In the genomic region with DNA sequence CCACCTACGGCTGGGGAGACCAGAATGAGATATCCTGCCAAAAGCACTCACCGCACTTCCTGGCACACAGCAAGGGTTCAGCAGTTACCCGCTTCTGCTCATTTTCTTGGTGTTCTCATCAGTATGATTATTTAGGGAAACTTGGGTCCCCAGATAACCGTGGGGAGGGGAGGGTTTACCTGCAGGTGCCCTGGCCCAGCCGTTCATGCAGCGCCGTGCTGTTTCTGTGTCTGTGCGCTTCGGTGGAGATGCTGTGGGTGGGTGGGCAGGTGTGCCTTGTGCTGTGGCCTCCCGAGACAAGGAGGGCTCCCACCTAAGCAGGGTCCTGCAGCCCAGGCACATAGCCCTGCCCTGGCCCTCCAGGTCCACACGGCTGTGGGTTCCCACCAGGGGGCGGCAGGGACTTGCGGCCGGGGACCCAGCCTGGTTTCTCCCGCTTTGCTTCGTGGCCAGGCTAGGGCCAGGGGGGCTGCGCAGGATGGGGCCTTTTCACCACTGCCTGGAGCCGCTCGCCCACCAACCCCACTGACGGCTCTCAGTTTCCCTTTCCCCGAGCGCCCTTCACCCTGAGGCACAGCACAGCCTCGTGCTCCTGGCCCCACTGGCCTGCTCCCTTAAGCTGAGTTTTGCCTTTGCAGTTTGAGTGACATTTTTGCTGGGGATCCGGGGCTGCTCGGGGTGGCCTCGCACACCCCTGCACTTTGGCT, we compare ENCODE assay signal across 8 cellular contexts.
A peak's percentile ranks its signal among the peaks of the same experiment; 100 is the strongest.
DNase-seq lines count a peak whose midpoint lies in the region; ATAC-seq and TF ChIP-seq lines count a peak whose summit lies in the region.

No MANE protein-coding gene starts in this region.

- intact Hi-C loops in ascending aorta (cut with DNase I): loop anchor here (1.0 kb wide), 1 partner anchor 201 kb away; no protein-coding TSS in a partner anchor

- no peaks in the 10 kb centered on the region for H3K27me3 ChIP-seq in ascending aorta

- DNase-seq in T-helper 17 cell (peak; percentile 54 to 68 (median 62)), ascending aorta (ENCODE audit: low spot score in 2 of 2) (peak in 1 of 2 donors; percentile 75), iPS-NIHi11 (ENCODE audit: low spot score) (peak; percentile 91), middle frontal gyrus (ENCODE audit: extremely low spot score, low spot score) (no peak)
- DNase-seq in stimulated activated CD4-positive, alpha-beta T cell treated with anti-CD3 and anti-CD28 coated beads, Interleukin-1b, Interleukin-23, amount 100 ng/mL, for 24 hours (ENCODE audit: low read depth in 4 of 4, low spot score in 1 of 4): peak; percentile 20 to 51 (median 41)

- no peaks in the 10 kb centered on the region for H3K9me3 ChIP-seq in T-helper 17 cell (ENCODE audit: control insufficient read depth, low read length, poor library complexity, severe bottlenecking)
- no peaks in the 10 kb centered on the region for H3K9me3 ChIP-seq in ascending aorta

- H3K4me3 ChIP-seq in ascending aorta: peak overlapping the region in 1 of 2 donors; percentile 15

- no peaks in the 10 kb centered on the region for H3K36me3 Mint-ChIP-seq in T-helper 17 cell (ENCODE audit: low read depth)

- H3K36me3 ChIP-seq in ascending aorta: no peaks in the 10 kb centered on the region

- ATAC-seq in HG02885 (IDR thresholded peaks at IDR 0.05; ENCODE audit: poor library complexity, unreplicated experiment) (peak; percentile 62), T-helper 17 cell (peak; percentile 83), HG03520 (IDR thresholded peaks at IDR 0.05; ENCODE audit: unreplicated experiment) (no peak)

- peaks cover 0 to 3% of the 10 kb centered on the region in 2 donors for H3K4me1 ChIP-seq in ascending aorta

- H3K27ac Mint-ChIP-seq in T-helper 17 cell: peak overlapping the region; percentile 29

- H3K27ac ChIP-seq in ascending aorta: no peak overlapping the region

- TF ChIP-seq CTCF in GM12872 (IDR thresholded peaks at IDR 0.05; ENCODE audit: insufficient read depth, low read depth, low read length) (peak; percentile 84), ascending aorta (IDR thresholded peaks at IDR 0.05) (peak; percentile 79 to 88 (median 81))

- H3K4me1 Mint-ChIP-seq in T-helper 17 cell: peaks cover 5% of the 10 kb centered on the region

- peak overlapping the region; percentile 60 for H3K4me3 Mint-ChIP-seq in T-helper 17 cell

- no peaks in the 10 kb centered on the region for H3K27me3 Mint-ChIP-seq in T-helper 17 cell
